Comparison of ENCODE assay signal across 8 cellular contexts in the genomic region with DNA sequence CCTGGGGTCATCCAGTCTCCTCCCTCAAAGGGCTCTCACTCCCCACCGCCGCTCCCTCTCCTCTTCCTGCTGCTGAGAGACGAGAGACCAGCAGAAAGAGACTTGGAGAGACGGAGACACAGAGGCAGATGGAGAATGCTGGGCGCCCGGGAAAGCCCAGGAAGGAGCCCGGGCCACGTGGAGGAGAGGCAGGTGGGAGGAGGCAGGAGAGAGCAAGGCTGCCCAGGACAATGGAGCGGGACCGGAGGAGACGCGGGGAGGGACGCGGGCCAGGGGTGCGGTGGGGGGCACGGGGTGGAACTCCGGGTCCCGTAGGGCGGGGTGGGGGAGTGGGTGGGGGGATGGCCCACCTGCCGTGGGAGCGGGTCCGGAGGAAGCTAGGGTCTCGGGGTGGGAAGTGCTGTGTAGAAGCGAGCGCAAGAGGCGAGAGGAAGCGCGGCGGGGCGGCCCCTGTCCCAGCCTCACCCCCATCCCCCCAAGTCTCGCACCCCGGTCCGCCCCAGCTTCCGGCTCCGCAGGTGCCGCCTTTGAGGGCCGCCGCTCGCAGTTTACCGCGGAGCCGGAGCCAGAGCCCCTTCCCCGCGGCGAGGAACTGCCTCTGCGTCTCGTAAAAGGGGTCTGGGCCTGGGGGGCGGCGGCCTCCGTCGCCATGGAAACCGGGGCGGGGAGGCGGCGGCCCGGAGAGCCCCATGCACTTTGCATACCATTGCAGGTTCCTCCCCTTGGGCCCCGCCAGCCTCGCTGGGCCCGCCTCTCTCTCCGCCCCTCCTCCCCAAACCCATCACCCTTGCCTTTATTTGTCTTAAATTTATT. TPM values are rescaled to one million over a fixed set of nuclear protein-coding genes. Genes with fewer than 3 reads are reported as not detected.
DNase-seq lines count a peak whose midpoint lies in the region; ATAC-seq and TF ChIP-seq lines count a peak whose summit lies in the region.

No MANE protein-coding gene starts in this region.

- H3K4me1 ChIP-seq in transverse colon, result peaks cover 9 to 51% (median 27%) of the 10 kb centered on the region in 4 donors

- H3K27ac Mint-ChIP-seq in activated CD8-positive, alpha-beta memory T cell treated with anti-CD3 and anti-CD28 coated beads, Interleukin-2, amount 10 ng/mL, durations not matched to agents 7 days and 5 days, result no peak overlapping the region

- peaks cover 16% of the 10 kb centered on the region for H3K4me1 Mint-ChIP-seq in activated CD8-positive, alpha-beta memory T cell treated with anti-CD3 and anti-CD28 coated beads, Interleukin-2, amount 10 ng/mL, durations not matched to agents 7 days and 5 days

- no peak for TF ChIP-seq EP300 in transverse colon (IDR thresholded peaks at IDR 0.05; ENCODE audit: low read depth)

- TF ChIP-seq CTCF in omental fat pad (IDR thresholded peaks at IDR 0.05) (no peak), transverse colon (IDR thresholded peaks at IDR 0.05) (no peak)

- H3K9me3 Mint-ChIP-seq in activated CD8-positive, alpha-beta memory T cell treated with anti-CD3 and anti-CD28 coated beads, Interleukin-2, amount 10 ng/mL, durations not matched to agents 7 days and 5 days (ENCODE audit: low read depth), result no peaks in the 10 kb centered on the region

- H3K9me3 ChIP-seq in transverse colon, result no peaks in the 10 kb centered on the region

- peak; percentile 80 for ATAC-seq in activated CD8-positive, alpha-beta memory T cell treated with anti-CD3 and anti-CD28 coated beads, Interleukin-2, amount 10 ng/mL, durations not matched to agents 7 days and 5 days
- ATAC-seq in omental fat pad (ENCODE audit: low FRiP score), result peak; percentile 64
- ATAC-seq in GM19397 (IDR thresholded peaks at IDR 0.05; ENCODE audit: unreplicated experiment), result no peak
- ATAC-seq in GM19395 (IDR thresholded peaks at IDR 0.05; ENCODE audit: unreplicated experiment), result no peak

- H3K36me3 Mint-ChIP-seq in activated CD8-positive, alpha-beta memory T cell treated with anti-CD3 and anti-CD28 coated beads, Interleukin-2, amount 10 ng/mL, durations not matched to agents 7 days and 5 days, result no peaks in the 10 kb centered on the region

- H3K27me3 ChIP-seq in transverse colon, result no peaks in the 10 kb centered on the region

- in situ Hi-C loops in G401 (cut with HindIII; ENCODE audit: low sequenced_read_pairs), result no loop called here
- in situ Hi-C loops in transverse colon (cut with MboI; ENCODE audit: low pct_ligation_motif_present in 1 of 4, low pct_unique_long_range_greater_than_20kb in 1 of 4, low sequenced_read_pairs in 3 of 4), result no loop called here

- no peak overlapping the region for H3K4me3 Mint-ChIP-seq in activated CD8-positive, alpha-beta memory T cell treated with anti-CD3 and anti-CD28 coated beads, Interleukin-2, amount 10 ng/mL, durations not matched to agents 7 days and 5 days

- DNase-seq in G401 (ENCODE audit: low spot score), result peak; percentile 57
- DNase-seq in Jurkat, Clone E6-1 (ENCODE audit: low read depth, low spot score), result peak; percentile 51
- DNase-seq in activated CD8-positive, alpha-beta memory T cell treated with anti-CD3 and anti-CD28 coated beads, Interleukin-2, amount 10 ng/mL, durations not matched to agents 7 days and 5 days, result peak; percentile 52
- no peak for DNase-seq in epithelial cell of prostate (ENCODE audit: low read depth, low spot score)
- DNase-seq in omental fat pad (ENCODE audit: low spot score), result no peak
- DNase-seq in transverse colon, result peak; percentile 70

- peak overlapping the region; percentile 29 for H3K4me3 ChIP-seq in Jurkat, Clone E6-1 (ENCODE audit: low read length)
- peak overlapping the region; percentile 28 to 57 (median 56) for H3K4me3 ChIP-seq in transverse colon

- TF ChIP-seq POLR2A in transverse colon (IDR thresholded peaks at IDR 0.05), result no peak

- intact Hi-C loops in transverse colon (cut with DNase I; ENCODE audit: low total_unique reads), result no loop called here

- H3K27ac ChIP-seq in epithelial cell of prostate (peak overlapping the region; percentile 67), transverse colon (peak overlapping the region in 3 of 4 donors; percentile 56 to 63 (median 56))

- WGBS in transverse colon (ENCODE audit: low coverage in 1 of 2), 2 donors, result 5 to 10% methylated on average over 2 to 54 of the region's 60 CpGs

- peaks cover 26% of the 10 kb centered on the region for H3K27me3 Mint-ChIP-seq in activated CD8-positive, alpha-beta memory T cell treated with anti-CD3 and anti-CD28 coated beads, Interleukin-2, amount 10 ng/mL, durations not matched to agents 7 days and 5 days

- CTCF ChIA-PET in activated CD8-positive, alpha-beta memory T cell treated with anti-CD3 and anti-CD28 coated beads, Interleukin-2, amount 10 ng/mL, durations not matched to agents 7 days and 5 days (lab: Charles Lee), result interaction anchor here (2.4 kb wide), 1 partner anchor 89 kb away, joined by 6 read pairs; no protein-coding TSS in a partner anchor

- no peaks in the 10 kb centered on the region for H3K36me3 ChIP-seq in transverse colon

RNA-seq across cellular contexts. Expression of a gene that starts 11.7 kb away (rescaled TPM):
- total RNA-seq in G401 (2014; rRNA removed; shearing (Covaris generic)), result 33.5 and 45.6 TPM in 2 replicates
- polyA plus RNA-seq in Jurkat, Clone E6-1 (2012; ENCODE audit: insufficient read depth, insufficient read length), result not detected
- not detected for total RNA-seq in activated CD8-positive, alpha-beta memory T cell treated with anti-CD3 and anti-CD28 coated beads, Interleukin-2, amount 10 ng/mL, durations not matched to agents 7 days and 5 days
- 10 to 100 TPM; 15.3 to 41.8 (median 28.6) TPM for total RNA-seq in omental fat pad
- total RNA-seq in transverse colon, result 10 to 100 TPM in 3 of 4 donors, 1 to 10 TPM in 1; 2.6 to 68.8 (median 30.5) TPM

RNA-seq across cellular contexts. Expression of a gene that starts 44.9 kb away (rescaled TPM):
- total RNA-seq in G401 (2014; rRNA removed; shearing (Covaris generic)), result 4.7 and 7.4 TPM in 2 replicates
- 20.7 TPM for polyA plus RNA-seq in Jurkat, Clone E6-1 (2012; ENCODE audit: insufficient read depth, insufficient read length)
- total RNA-seq in activated CD8-positive, alpha-beta memory T cell treated with anti-CD3 and anti-CD28 coated beads, Interleukin-2, amount 10 ng/mL, durations not matched to agents 7 days and 5 days, result 1 to 10 TPM; 5.3 to 6.0 TPM
- total RNA-seq in omental fat pad, result 10 to 100 TPM in 1 of 4 donors, 1 to 10 TPM in 3; 2.6 to 10.6 (median 3.9) TPM
- total RNA-seq in transverse colon, result 10 to 100 TPM in 2 of 4 donors, 1 to 10 TPM in 2; 5.7 to 46.8 (median 10.8) TPM

Comparison
In these comparisons a context has a peak if more than half of its experiments do, and no peak if none do; other contexts are left out.
1. DNase-seq: peak in G401 (single experiment), Jurkat, Clone E6-1 (single experiment), activated CD8-positive, alpha-beta memory T cell treated with anti-CD3 and anti-CD28 coated beads, Interleukin-2, amount 10 ng/mL, durations not matched to agents 7 days and 5 days (single experiment) and transverse colon (single experiment); none in epithelial cell of prostate (single experiment) and omental fat pad (single experiment).
2. ATAC-seq: peak in activated CD8-positive, alpha-beta memory T cell treated with anti-CD3 and anti-CD28 coated beads, Interleukin-2, amount 10 ng/mL, durations not matched to agents 7 days and 5 days (single experiment) and omental fat pad (single experiment); none in GM19397 (single experiment) and GM19395 (single experiment).